16 cellular contexts compared by ENCODE assay signal in the genomic region with DNA sequence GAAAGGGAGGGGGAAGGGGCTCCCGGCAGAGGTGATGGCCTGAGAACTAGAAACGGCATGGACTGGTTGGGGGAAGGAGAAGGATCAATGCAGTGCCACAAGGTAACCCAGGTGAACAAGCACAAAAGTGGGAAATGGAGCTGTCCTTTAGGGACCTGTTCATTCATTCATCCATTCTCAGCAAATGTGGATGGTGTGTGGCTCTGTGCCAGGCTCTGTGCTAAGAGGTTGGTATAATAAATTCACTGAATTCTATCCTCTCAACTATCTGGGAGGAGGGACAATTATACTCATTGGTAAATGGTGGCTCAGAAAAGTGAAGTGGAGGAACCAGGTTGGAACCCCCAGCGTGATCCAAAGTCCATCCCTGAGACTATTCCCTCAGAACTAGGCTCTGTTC.
"Had no signal": no experiment of that assay in that cellular context is flagged by ENCODE, and none has a peak within 500 bp of the region (broad histone marks: within the 10 kb centered on the region; RNA-seq: fewer than 3 reads in every experiment).

No MANE protein-coding gene starts in this region.

- H3K4me2 ChIP-seq: neural progenitor cell had no signal

- H3K27me3 ChIP-seq: heart right ventricle, neural progenitor cell, right lobe of liver, stomach, upper lobe of left lung had no signal

- FAIRE-seq: keratinocyte had no signal

- H3K36me3 ChIP-seq: heart right ventricle, lower lobe of right lung, neural progenitor cell, upper lobe of left lung had no signal

- H3K36me3 Mint-ChIP-seq: activated CD4-positive, alpha-beta memory T cell treated with anti-CD3 and anti-CD28 coated beads for 36 hours; neural progenitor cell had no signal

- H3K27ac ChIP-seq: heart right ventricle, lower lobe of right lung, neural progenitor cell, right lobe of liver, skin epidermis, upper lobe of left lung had no signal

- H3K9me3 Mint-ChIP-seq: activated CD4-positive, alpha-beta memory T cell treated with anti-CD3 and anti-CD28 coated beads for 36 hours; activated naive CD4-positive, alpha-beta T cell treated with anti-CD3 and anti-CD28 coated beads for 36 hours; naive B cell; neural progenitor cell; stimulated activated memory B cell treated with anti-CD40 and anti-IgM and Interleukin-4, amounts not matched to agents 10 μg/mL and 1 μg/mL and 100 μg/mL, for 72 hours had no signal

- DNase-seq: activated CD4-positive, alpha-beta memory T cell treated with anti-CD3 and anti-CD28 coated beads for 36 hours; activated CD4-positive, alpha-beta T cell treated with anti-CD3 and anti-CD28 coated beads for 48 hours; activated naive CD4-positive, alpha-beta T cell treated with anti-CD3 and anti-CD28 coated beads for 36 hours; activated T-cell treated with anti-CD3 and anti-CD28 coated beads, Interleukin-2, amount 50 U/mL, for 48 hours; heart right ventricle; lower lobe of right lung; naive B cell; posterior cingulate gyrus; right lobe of liver; stimulated activated CD4-positive, alpha-beta T cell treated with anti-CD3 and anti-CD28 coated beads, Interleukin-2, amount 100 ng/mL, for 24 hours; stomach; upper lobe of left lung had no signal

- H3K27ac Mint-ChIP-seq: activated CD4-positive, alpha-beta memory T cell treated with anti-CD3 and anti-CD28 coated beads for 36 hours; activated naive CD4-positive, alpha-beta T cell treated with anti-CD3 and anti-CD28 coated beads for 36 hours; stimulated activated memory B cell treated with anti-CD40 and anti-IgM and Interleukin-4, amounts not matched to agents 10 μg/mL and 1 μg/mL and 100 μg/mL, for 72 hours had no signal

- H3K4me1 ChIP-seq: lower lobe of right lung had no signal

- H3K9me3 ChIP-seq: heart right ventricle, lower lobe of right lung, right lobe of liver, stomach, upper lobe of left lung had no signal

- H3K27me3 Mint-ChIP-seq: activated CD4-positive, alpha-beta memory T cell treated with anti-CD3 and anti-CD28 coated beads for 36 hours; naive B cell; stimulated activated memory B cell treated with anti-CD40 and anti-IgM and Interleukin-4, amounts not matched to agents 10 μg/mL and 1 μg/mL and 100 μg/mL, for 72 hours had no signal

- ATAC-seq: heart right ventricle; lower lobe of right lung; right lobe of liver; stimulated activated memory B cell treated with anti-CD40 and anti-IgM and Interleukin-4, amounts not matched to agents 10 μg/mL and 1 μg/mL and 100 μg/mL, for 72 hours had no signal

- H3K9ac ChIP-seq: neural progenitor cell had no signal

- H3K4me3 Mint-ChIP-seq: activated CD4-positive, alpha-beta memory T cell treated with anti-CD3 and anti-CD28 coated beads for 36 hours; activated naive CD4-positive, alpha-beta T cell treated with anti-CD3 and anti-CD28 coated beads for 36 hours; naive B cell; neural progenitor cell; stimulated activated memory B cell treated with anti-CD40 and anti-IgM and Interleukin-4, amounts not matched to agents 10 μg/mL and 1 μg/mL and 100 μg/mL, for 72 hours had no signal

- H2AFZ ChIP-seq: neural progenitor cell had no signal

- H3K4me3 ChIP-seq: heart right ventricle, lower lobe of right lung, neural progenitor cell, right lobe of liver, skin epidermis, stomach, upper lobe of left lung had no signal
